Comparison of ENCODE assay signal across 11 cellular contexts in genomic region chr18:79857082-79857661, GRCh38. TPM values are rescaled to one million over a fixed set of nuclear protein-coding genes. Genes with fewer than 3 reads are reported as not detected.
DNase-seq lines count a peak whose midpoint lies in the region; ATAC-seq, FAIRE-seq and TF ChIP-seq lines count a peak whose summit lies in the region.
"Had no signal": no experiment of that assay in that cellular context is flagged by ENCODE, and none has a peak within 500 bp of the region (broad histone marks: within the 10 kb centered on the region; RNA-seq: fewer than 3 reads in every experiment).

No MANE protein-coding gene starts in this region.

- peak in 1 of 2 donors; percentile 12 for ATAC-seq in naive thymus-derived CD8-positive, alpha-beta T cell
- ATAC-seq in HG03108 (IDR thresholded peaks at IDR 0.05; ENCODE audit: unreplicated experiment) (no peak), GM18511 (IDR thresholded peaks at IDR 0.05; ENCODE audit: unreplicated experiment) (no peak)

- peaks cover 3 to 22% (median 10%) of the 10 kb centered on the region in 9 donors for H3K9me3 Mint-ChIP-seq in naive thymus-derived CD8-positive, alpha-beta T cell

- FAIRE-seq in GM19239 (lab: Jason Lieb, UNC) = no peak

- H3K4me3 ChIP-seq in coronary artery = no peak overlapping the region

- H3K27ac Mint-ChIP-seq in naive thymus-derived CD8-positive, alpha-beta T cell = peak overlapping the region in 6 of 10 donors; percentile 5 to 82 (median 71)
- H3K27ac Mint-ChIP-seq: T-helper 1 cell treated with Interleukin-12 subunit alpha and Interleukin-12 subunit beta and Interleukin-4 antibody, amounts not matched to agents 30 μg/mL and 1 μg/mL, for 36 hours had no signal

- H3K36me3 Mint-ChIP-seq in naive thymus-derived CD8-positive, alpha-beta T cell = peaks cover 0 to 8% (median 4%) of the 10 kb centered on the region in 3 donors

- H3K4me1 Mint-ChIP-seq in naive thymus-derived CD8-positive, alpha-beta T cell = peaks cover 2 to 14% (median 6%) of the 10 kb centered on the region in 4 donors

- POLR2A ChIA-PET in naive thymus-derived CD8-positive, alpha-beta T cell (lab: Charles Lee) = no interaction called here

- peak overlapping the region in 7 of 10 donors; percentile 22 to 60 (median 36) for H3K4me3 Mint-ChIP-seq in naive thymus-derived CD8-positive, alpha-beta T cell
- H3K4me3 Mint-ChIP-seq: T-helper 1 cell treated with Interleukin-12 subunit alpha and Interleukin-12 subunit beta and Interleukin-4 antibody, amounts not matched to agents 30 μg/mL and 1 μg/mL, for 36 hours had no signal

- no peak overlapping the region for H3K27ac ChIP-seq in coronary artery
- H3K27ac ChIP-seq: HL-60 had no signal

- TF ChIP-seq CTCF in coronary artery (IDR thresholded peaks at IDR 0.05) = no peak

- DNase-seq in DMS53 treated with DMSO at 0.1 percent for 48 hours (lab: John Stamatoyannopoulos, UW; ENCODE audit: unreplicated experiment) = peak; percentile 48
- DNase-seq in NCI-H1105 treated with DMSO at 0.1 percent for 48 hours (lab: John Stamatoyannopoulos, UW) = peak; percentile 79
- peak; percentile 17 for DNase-seq in coronary artery (ENCODE audit: low spot score)
- peak in 1 of 10 donors; percentile 3 for DNase-seq in naive thymus-derived CD8-positive, alpha-beta T cell
- no peak for DNase-seq in activated CD4-positive, alpha-beta T cell treated with anti-CD3 and anti-CD28 coated beads for 48 hours
- DNase-seq in GM19239 (ENCODE audit: insufficient read length, low spot score) = no peak

- peaks cover 2 to 16% (median 6%) of the 10 kb centered on the region in 5 donors for H3K27me3 Mint-ChIP-seq in naive thymus-derived CD8-positive, alpha-beta T cell

RNA-seq across cellular contexts. Expression of gene KCNG2, which starts 59.4 kb away (rescaled TPM):
- not detected for total RNA-seq in naive thymus-derived CD8-positive, alpha-beta T cell
- not detected for polyA plus RNA-seq in naive thymus-derived CD8-positive, alpha-beta T cell
- total RNA-seq: kidney epithelial cell had no signal

Comparison
In these comparisons a context has a peak if more than half of its experiments do, and no peak if none do; other contexts are left out.
1. DNase-seq: peak in DMS53 treated with DMSO at 0.1 percent for 48 hours (single experiment), NCI-H1105 treated with DMSO at 0.1 percent for 48 hours (single experiment) and coronary artery (single experiment); none in activated CD4-positive, alpha-beta T cell treated with anti-CD3 and anti-CD28 coated beads for 48 hours (single experiment) and GM19239 (single experiment).